In genomic region chr5:83559141-83559785, GRCh38 we compare ENCODE assay signal across 28 cellular contexts.
A peak's percentile ranks its signal among the peaks of the same experiment; 100 is the strongest.
DNase-seq lines count a peak whose midpoint lies in the region; ATAC-seq, FAIRE-seq and TF ChIP-seq lines count a peak whose summit lies in the region.
"Had no signal": no experiment of that assay in that cellular context is flagged by ENCODE, and none has a peak within 500 bp of the region (broad histone marks: within the 10 kb centered on the region; RNA-seq: fewer than 3 reads in every experiment).

No MANE protein-coding gene starts in this region.

- DNase-seq in A549 (ENCODE audit: low read depth in 1 of 2, low spot score in 1 of 2) (no peak), LoVo (ENCODE audit: low spot score) (peak; percentile 22), fibroblast of lung (ENCODE audit: low read depth in 2 of 2) (peak; percentile 28 to 63), pancreas (no peak), NCI-H446 treated with DMSO at 0.1 percent for 48 hours (lab: John Stamatoyannopoulos, UW) (no peak), NCI-H146 (lab: John Stamatoyannopoulos, UW) (no peak), putamen (ENCODE audit: low spot score) (no peak)
- DNase-seq: activated CD4-positive, CD25-positive, alpha-beta regulatory T cell treated with anti-CD3 and anti-CD28 coated beads, Interleukin-2, amount 50 U/mL, for 72 hours; activated CD8-positive, alpha-beta T cell treated with anti-CD3 and anti-CD28 coated beads for 36 hours; activated effector memory CD4-positive, alpha-beta T cell treated with Interleukin-2 at 50 U/mL for 16 hours; AML-193; CD4-positive, alpha-beta memory T cell; DMS153; left colon; NCI-H1105; NCI-H2081 treated with DMSO at 0.1 percent for 48 hours; NCI-H226; NCI-H748 treated with DMSO at 0.1 percent for 48 hours; stimulated activated CD8-positive, alpha-beta memory T cell treated with anti-CD3 and anti-CD28 coated beads, Interleukin-4, amount 100 ng/mL, for 48 hours; stomach; T-cell had no signal

- no peaks in the 10 kb centered on the region for H4K20me1 ChIP-seq in fibroblast of lung (ENCODE audit: control insufficient read depth, extremely low read depth, insufficient read depth, low read length)

- no peaks in the 10 kb centered on the region for H3K36me3 ChIP-seq in fibroblast of lung (ENCODE audit: control insufficient read depth, insufficient read depth, low read length)
- H3K36me3 ChIP-seq in mesodermal cell (ENCODE audit: control insufficient read depth, insufficient read depth, low read length): peaks cover 39% of the 10 kb centered on the region
- H3K36me3 ChIP-seq in pancreas: no peaks in the 10 kb centered on the region
- H3K36me3 ChIP-seq: neutrophil, prostate gland, stomach, tibial nerve had no signal

- WGBS in A549 (ENCODE audit: missing lambda C conversion rate): 31% methylated on average over 5 of the region's 5 CpGs
- WGBS in mesodermal cell (ENCODE audit: insufficient coverage in 2 of 2), 2 experiments: 64 to 93% methylated on average over 2 of the region's 5 CpGs
- 75 to 81% methylated on average over 5 of the region's 5 CpGs for whole genome bisulfite sequencing in pancreas, 2 donors

- FAIRE-seq in A549 (lab: Jason Lieb, UNC) (no peak), pancreas (lab: Jason Lieb, UNC) (no peak)
- FAIRE-seq: endothelial cell of umbilical vein, H54 had no signal

- no peaks in the 10 kb centered on the region for H3K9me3 ChIP-seq in A549
- no peaks in the 10 kb centered on the region for H3K9me3 ChIP-seq in fibroblast of lung (ENCODE audit: control insufficient read depth, insufficient read depth, low read depth, low read length)
- no peaks in the 10 kb centered on the region for H3K9me3 ChIP-seq in mesodermal cell (ENCODE audit: control insufficient read depth, low read length)
- no peaks in the 10 kb centered on the region for H3K9me3 ChIP-seq in pancreas
- H3K9me3 ChIP-seq: neutrophil, prostate gland, stomach, tibial nerve had no signal

- POLR2A ChIA-PET in A549 (lab: Yijun Ruan, JAX): no interaction called here

- no peak for TF ChIP-seq CTCF in A549 (IDR thresholded peaks at IDR 0.05)
- no peak for TF ChIP-seq CTCF in fibroblast of lung (conservative IDR thresholded peaks at IDR 0.05 in 1 of 2, IDR thresholded peaks at IDR 0.05 in 1 of 2; ENCODE audit: low read depth in 1 of 2, low read length in 2 of 2)
- no peak for TF ChIP-seq CTCF in pancreas (IDR thresholded peaks at IDR 0.05)

- no peak overlapping the region for H2AFZ ChIP-seq in fibroblast of lung (ENCODE audit: low read length)

- TF ChIP-seq RAD21 in A549 (conservative IDR thresholded peaks at IDR 0.05 in 1 of 2, IDR thresholded peaks at IDR 0.05 in 1 of 2): no peak

- intact Hi-C loops in pancreas (cut with DNase I): no loop called here

- H3K27ac ChIP-seq in A549 (peak overlapping the region; percentile 54 to 71; a peak in 5 of 6 replicates), fibroblast of lung (ENCODE audit: insufficient read depth, low read length) (no peak overlapping the region), mesodermal cell (ENCODE audit: low read depth, low read length, severe bottlenecking) (peak overlapping the region; percentile 77), pancreas (no peak overlapping the region)
- H3K27ac ChIP-seq: neutrophil, prostate gland, RWPE1, tibial nerve had no signal

- H3K4me1 ChIP-seq in A549 (peaks cover 48% of the 10 kb centered on the region), fibroblast of lung (ENCODE audit: control insufficient read depth, extremely low read depth, insufficient read depth, low read length) (peaks cover 2% of the 10 kb centered on the region), mesodermal cell (ENCODE audit: control insufficient read depth, insufficient read depth, low read length, poor library complexity, severe bottlenecking) (peaks cover 40% of the 10 kb centered on the region), pancreas (peaks cover 0 to 12% (median 9%) of the 10 kb centered on the region in 3 donors)
- H3K4me1 ChIP-seq: prostate gland had no signal

- H3K79me2 ChIP-seq in fibroblast of lung (ENCODE audit: control insufficient read depth, insufficient read depth, low read length): no peaks in the 10 kb centered on the region

- no peaks in the 10 kb centered on the region for H3K27me3 ChIP-seq in fibroblast of lung (ENCODE audit: control insufficient read depth, insufficient read depth, low read length)
- no peaks in the 10 kb centered on the region for H3K27me3 ChIP-seq in pancreas
- H3K27me3 ChIP-seq: stomach, tibial nerve had no signal

- H3K4me3 ChIP-seq in A549 (no peak overlapping the region), fibroblast of lung (replicated peaks in 1 of 4; ENCODE audit: control extremely low read depth in 1 of 4, insufficient read depth in 1 of 4, low read depth in 3 of 4, low read length in 4 of 4) (no peak overlapping the region), mesodermal cell (ENCODE audit: extremely low read depth, insufficient read depth, low read length, poor library complexity, severe bottlenecking) (no peak overlapping the region), pancreas (no peak overlapping the region)
- H3K4me3 ChIP-seq: prostate gland, stomach, tibial nerve had no signal

- no peak for ATAC-seq in A549
- no peak for ATAC-seq in pancreas
- ATAC-seq: activated CD8-positive, alpha-beta T cell treated with anti-CD3 and anti-CD28 coated beads for 36 hours; left colon; T-cell had no signal

- TF ChIP-seq POLR2A in A549 (IDR thresholded peaks at IDR 0.05; ENCODE audit: low read length): no peak

- no peak for TF ChIP-seq EP300 in A549 (IDR thresholded peaks at IDR 0.05)

- no peak overlapping the region for H3K9ac ChIP-seq in fibroblast of lung (ENCODE audit: insufficient read depth, low read length)

- peak overlapping the region; percentile 48 for H3K4me2 ChIP-seq in A549
- H3K4me2 ChIP-seq in fibroblast of lung (ENCODE audit: extremely low read depth, insufficient read depth, low read length): no peak overlapping the region

- CTCF ChIA-PET in A549 (lab: Yijun Ruan, JAX): interaction anchor here (1.0 to 1.1 kb wide), 2 partner anchors 1208 to 1265 kb away, joined by 3 to 4 read pairs; no protein-coding TSS in a partner anchor

TF ChIP-seq in A549, 52 proteins besides CTCF, POLR2A, EP300 and RAD21:
- TF ChIP-seq MAX (IDR thresholded peaks at IDR 0.05) (no peak), MAFK (IDR thresholded peaks at IDR 0.05; ENCODE audit: partially characterized antibody) (no peak), HOXB13 (CRISPR knock-in tag; IDR thresholded peaks at IDR 0.05; ENCODE audit: low read depth) (no peak), PHF8 (IDR thresholded peaks at IDR 0.05; ENCODE audit: borderline replicate concordance, low read depth) (no peak), ATOH8 (CRISPR knock-in tag; IDR thresholded peaks at IDR 0.05; ENCODE audit: low read depth) (no peak), EHMT2 (IDR thresholded peaks at IDR 0.05; ENCODE audit: low read depth) (no peak), SMC3 (IDR thresholded peaks at IDR 0.05) (no peak), KDM1A (IDR thresholded peaks at IDR 0.05; ENCODE audit: low read depth) (no peak), TFCP2L1 (CRISPR knock-in tag; IDR thresholded peaks at IDR 0.05) (no peak), BHLHE40 (IDR thresholded peaks at IDR 0.05; ENCODE audit: low read depth, low read length) (no peak), RFX5 (IDR thresholded peaks at IDR 0.05) (no peak), SREBF2 (IDR thresholded peaks at IDR 0.05) (no peak), TP53 (CRISPR knock-in tag; IDR thresholded peaks at IDR 0.05) (no peak), MYC (IDR thresholded peaks at IDR 0.05; ENCODE audit: borderline replicate concordance, low read length) (no peak), ZSCAN20 (CRISPR knock-in tag; IDR thresholded peaks at IDR 0.05) (no peak), RCOR1 (IDR thresholded peaks at IDR 0.05; ENCODE audit: low read depth, low read length) (no peak), POLR2AphosphoS2 (conservative IDR thresholded peaks at IDR 0.05; ENCODE audit: low read length) (no peak), NFE2L2 (conservative IDR thresholded peaks at IDR 0.05; ENCODE audit: low read length) (no peak), PBX3 (IDR thresholded peaks at IDR 0.05) (no peak)

Comparison
In these comparisons a context has a peak if more than half of its experiments do, and no peak if none do; other contexts are left out.
1. DNase-seq: peak in LoVo (single experiment) and fibroblast of lung (2 of 2); none in A549 (0 of 2), pancreas (0 of 6), NCI-H446 treated with DMSO at 0.1 percent for 48 hours (single experiment), NCI-H146 (single experiment) and putamen (single experiment).
2. H3K27ac ChIP-seq: peak in A549 (2 of 2) and mesodermal cell (single experiment); none in fibroblast of lung (single experiment) and pancreas (0 of 4).